In the genomic region with DNA sequence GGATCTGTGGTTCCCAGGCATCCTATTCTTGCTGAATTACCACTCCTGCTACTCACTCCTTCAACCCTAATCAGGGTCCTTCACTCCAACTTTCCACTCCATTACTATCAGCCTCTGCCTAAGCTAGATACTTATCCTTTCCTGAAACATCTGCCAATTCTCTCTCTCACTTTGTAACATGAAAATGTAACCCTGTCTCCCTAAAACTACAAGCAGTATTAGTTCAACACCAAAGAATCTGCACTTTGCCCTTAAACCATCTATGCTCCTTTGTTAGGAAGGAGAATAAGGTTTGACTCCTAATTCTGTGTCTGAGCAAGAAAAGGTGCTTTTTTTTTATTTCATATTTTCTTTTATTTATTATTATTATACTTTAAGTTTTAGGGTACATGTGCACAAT, we compare ENCODE assay signal across 1 cellular context.
TF ChIP-seq lines count a peak whose summit lies in the region.

No MANE protein-coding gene starts in this region.

TF ChIP-seq in endothelial cell of umbilical vein, 7 proteins besides CTCF, POLR2A, EP300 and RAD21:
- TF ChIP-seq MYC (IDR thresholded peaks at IDR 0.05; ENCODE audit: low read depth, low read length) (no peak), EZH2 (IDR thresholded peaks at IDR 0.05; ENCODE audit: borderline replicate concordance, low read depth, low read length, severe bottlenecking) (no peak), POLR2AphosphoS5 (IDR thresholded peaks at IDR 0.05; ENCODE audit: insufficient read depth, low read depth, low read length) (no peak), JUN (IDR thresholded peaks at IDR 0.05; ENCODE audit: borderline replicate concordance, insufficient read depth, insufficient read length, low read depth) (no peak), GATA2 (IDR thresholded peaks at IDR 0.05; ENCODE audit: insufficient read depth, insufficient read length, low read depth, low read length) (no peak), FOS (IDR thresholded peaks at IDR 0.05; ENCODE audit: borderline replicate concordance, insufficient read depth, low read length) (no peak)
- TF ChIP-seq, protein P1, sequence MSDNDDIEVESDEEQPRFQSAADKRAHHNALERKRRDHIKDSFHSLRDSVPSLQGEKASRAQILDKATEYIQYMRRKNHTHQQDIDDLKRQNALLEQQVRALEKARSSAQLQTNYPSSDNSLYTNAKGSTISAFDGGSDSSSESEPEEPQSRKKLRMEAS (IDR thresholded peaks at IDR 0.05; ENCODE audit: insufficient read depth, insufficient read length) = no peak
TF ChIP-seq in endothelial cell of umbilical vein: peak in this region for 0.
